Comparison of ENCODE assay signal across 26 cellular contexts in genomic region chr1:183079697-183080096, GRCh38. TPM values are rescaled to one million over a fixed set of nuclear protein-coding genes. Genes with fewer than 3 reads are reported as not detected.
DNase-seq lines count a peak whose midpoint lies in the region; ATAC-seq, FAIRE-seq and TF ChIP-seq lines count a peak whose summit lies in the region.
"Had no signal": no experiment of that assay in that cellular context is flagged by ENCODE, and none has a peak within 500 bp of the region (broad histone marks: within the 10 kb centered on the region; RNA-seq: fewer than 3 reads in every experiment).

No MANE protein-coding gene starts in this region.

- BruUV-seq in HepG2 (replicated peaks; lab: Mats Ljungman, UMichigan) = no TSS peak

- H3K4me3 ChIP-seq in BLaER1 treated with 17β-estradiol and CSF1 and Interleukin-3, amounts not matched to agents 10 nM and 100 nM = no peak overlapping the region
- no peak overlapping the region for H3K4me3 ChIP-seq in HEK293 (ENCODE audit: low read depth, low read length)
- H3K4me3 ChIP-seq in osteoblast (ENCODE audit: insufficient read depth, low read length) = no peak overlapping the region
- no peak overlapping the region for H3K4me3 ChIP-seq in HepG2 (replicated peaks in 1 of 3; ENCODE audit: insufficient read depth in 1 of 3, low read depth in 2 of 3, low read length in 3 of 3)
- H3K4me3 ChIP-seq: esophagus squamous epithelium, gastroesophageal sphincter, lower lobe of right lung, smooth muscle cell, uterus had no signal

- no peak for FAIRE-seq in HepG2 (lab: Jason Lieb, UNC)
- FAIRE-seq: GM12892 had no signal

- H3K27ac ChIP-seq in BLaER1 treated with 17β-estradiol and CSF1 and Interleukin-3, amounts not matched to agents 10 nM and 100 nM = peak overlapping the region in 1 of 11 experiments; percentile 35; a peak in 1 of 22 replicates
- no peak overlapping the region for H3K27ac ChIP-seq in HEK293 (ENCODE audit: extremely low read depth, low read depth, low read length)
- peak overlapping the region; percentile 80; the same call in 1 of the 2 replicates for H3K27ac ChIP-seq in VCaP
- peak overlapping the region; percentile 57 for H3K27ac ChIP-seq in osteoblast (ENCODE audit: low read depth, low read length)
- no peak overlapping the region for H3K27ac ChIP-seq in HepG2 (ENCODE audit: extremely low read length, insufficient read depth, low read length)
- H3K27ac ChIP-seq: esophagus squamous epithelium, lower lobe of right lung, uterus had no signal

- peaks cover 96% of the 10 kb centered on the region for H3K79me2 ChIP-seq in osteoblast (ENCODE audit: insufficient read depth, low read length)
- peaks cover 68% of the 10 kb centered on the region for H3K79me2 ChIP-seq in HepG2 (ENCODE audit: insufficient read depth, low read length)

- TF ChIP-seq EP300 in HepG2 (IDR thresholded peaks at IDR 0.05; ENCODE audit: low read depth in 2 of 2, low read length in 2 of 2) = no peak
- no peak for TF ChIP-seq EP300 in HepG2 (CRISPR knock-in tag; IDR thresholded peaks at IDR 0.05; ENCODE audit: borderline replicate concordance)

- DNase-seq in osteoblast (ENCODE audit: insufficient read length, low spot score, missing footprints) = no peak
- DNase-seq in HepG2 (ENCODE audit: low spot score) = no peak
- no peak for DNase-seq in COLO829 (ENCODE audit: low spot score)
- DNase-seq: activated CD4-positive, alpha-beta T cell treated with anti-CD3 and anti-CD28 coated beads, Interleukin-2, amount 50 U/mL, for 4 hours; activated naive CD4-positive, alpha-beta T cell; activated T-cell treated with anti-CD3 and anti-CD28 coated beads, Interleukin-2, amount 50 U/mL, for 72 hours; BE2C; CD8-positive, alpha-beta memory T cell; DMS153; esophagus squamous epithelium; kidney glomerular epithelial cell; lower lobe of right lung; NCI-H1105; NCI-H187; occipital lobe; stimulated activated naive CD4-positive, alpha-beta T cell; uterus had no signal

- no peak for TF ChIP-seq RAD21 in HepG2 (CRISPR knock-in tag; IDR thresholded peaks at IDR 0.05)

- H3K4me1 ChIP-seq in BLaER1 treated with 17β-estradiol and CSF1 and Interleukin-3, amounts not matched to agents 10 nM and 100 nM = peaks cover 22 to 42% (median 32%) of the 10 kb centered on the region in 10 experiments
- H3K4me1 ChIP-seq in HEK293 (ENCODE audit: control insufficient read depth, insufficient read depth, low read length) = no peaks in the 10 kb centered on the region; the same call in 1 of the 2 replicates
- H3K4me1 ChIP-seq in osteoblast (ENCODE audit: insufficient read depth, low read length) = peaks cover 33% of the 10 kb centered on the region
- H3K4me1 ChIP-seq in HepG2 (ENCODE audit: insufficient read depth, low read length) = peaks cover 59% of the 10 kb centered on the region
- H3K4me1 ChIP-seq: BE2C had no signal

- WGBS in HepG2 (ENCODE audit: low lambda C conversion rate) = 99% methylated on average over 5 of the region's 5 CpGs

- no peak for TF ChIP-seq POLR2A in HepG2 (IDR thresholded peaks at IDR 0.05; ENCODE audit: insufficient read depth in 1 of 2, low read depth in 2 of 2, low read length in 2 of 2)

- intact Hi-C loops in HepG2 (cut with micrococcal nuclease; ENCODE audit: unreplicated experiment) = no loop called here

- ATAC-seq in HepG2 = no peak
- ATAC-seq in HG02885 (IDR thresholded peaks at IDR 0.05; ENCODE audit: poor library complexity, unreplicated experiment) = no peak
- ATAC-seq in HG03571 (IDR thresholded peaks at IDR 0.05; ENCODE audit: unreplicated experiment) = no peak
- ATAC-seq: activated T-cell treated with anti-CD3 and anti-CD28 coated beads, Interleukin-2, amount 50 U/mL, for 72 hours; natural killer cell treated with Interleukin-12 subunit alpha and Interleukin-12 subunit beta and Interleukin-15 and Interleukin-18, amount 100 ng/mL, for 72 hours had no signal

- CTCF ChIA-PET in HEK293 (lab: Yijun Ruan, JAX) = interaction anchor here (0.9 to 1.2 kb wide), 3 partner anchors 55 to 148 kb away, joined by 3 read pairs; no protein-coding TSS in a partner anchor
- CTCF ChIA-PET in HepG2 (lab: Yijun Ruan, JAX; ENCODE audit: low intra/inter-chr PET ratio, low total read pairs) = no interaction called here

- peaks cover 0 to 80% (median 18%) of the 10 kb centered on the region in 11 experiments; a peak in 11 of 22 replicates for H4K20me1 ChIP-seq in BLaER1 treated with 17β-estradiol and CSF1 and Interleukin-3, amounts not matched to agents 10 nM and 100 nM
- H4K20me1 ChIP-seq in osteoblast (ENCODE audit: insufficient read depth, low read length) = peaks cover 76% of the 10 kb centered on the region
- no peaks in the 10 kb centered on the region for H4K20me1 ChIP-seq in HepG2 (ENCODE audit: insufficient read depth, low read length)

- H3K4me2 ChIP-seq in BLaER1 treated with 17β-estradiol and CSF1 and Interleukin-3, amounts not matched to agents 10 nM and 100 nM = peak overlapping the region in 8 of 11 experiments; percentile 5 to 47 (median 20); a peak in 10 of 22 replicates
- H3K4me2 ChIP-seq in osteoblast (ENCODE audit: insufficient read depth, low read length) (peak overlapping the region; percentile 21), HepG2 (ENCODE audit: low read depth, low read length) (no peak overlapping the region)

- POLR2A ChIA-PET in HEK293 (lab: Yijun Ruan, JAX) (no interaction called here), HepG2 (lab: Yijun Ruan, JAX) (no interaction called here)

- no peaks in the 10 kb centered on the region for H3K27me3 ChIP-seq in BLaER1 treated with 17β-estradiol and CSF1 and Interleukin-3, amounts not matched to agents 10 nM and 100 nM
- H3K27me3 ChIP-seq in osteoblast (ENCODE audit: insufficient read depth, low read length) (no peaks in the 10 kb centered on the region), HepG2 (ENCODE audit: control insufficient read depth in 1 of 2, insufficient read depth in 2 of 2, low read length in 2 of 2) (no peaks in the 10 kb centered on the region)
- H3K27me3 ChIP-seq: BE2C, esophagus squamous epithelium, gastroesophageal sphincter, uterus had no signal

- TF ChIP-seq CTCF in HEK293 (tag by site-specific recombination; IDR thresholded peaks at IDR 0.05) (no peak), VCaP (conservative IDR thresholded peaks at IDR 0.05) (no peak), osteoblast (IDR thresholded peaks at IDR 0.05; ENCODE audit: extremely low read depth, low read depth, low read length) (no peak), HepG2 (CRISPR knock-in tag; IDR thresholded peaks at IDR 0.05) (no peak)

- no peak overlapping the region for H2AFZ ChIP-seq in osteoblast (ENCODE audit: low read length)
- no peak overlapping the region for H2AFZ ChIP-seq in HepG2 (ENCODE audit: low read length)

- H3K36me3 ChIP-seq in BLaER1 treated with 17β-estradiol and CSF1 and Interleukin-3, amounts not matched to agents 10 nM and 100 nM = peaks cover 0 to 51% (median 17%) of the 10 kb centered on the region in 11 experiments; a peak in 13 of 22 replicates
- H3K36me3 ChIP-seq in HEK293 (ENCODE audit: control insufficient read depth in 2 of 2, insufficient read depth in 1 of 2, low read length in 2 of 2) (no peaks in the 10 kb centered on the region), osteoblast (ENCODE audit: insufficient read depth, low read length) (no peaks in the 10 kb centered on the region), HepG2 (replicated peaks in 1 of 2; ENCODE audit: control insufficient read depth in 1 of 2, insufficient read depth in 2 of 2, low read length in 2 of 2) (no peaks in the 10 kb centered on the region)
- H3K36me3 ChIP-seq: BE2C, esophagus squamous epithelium, gastroesophageal sphincter, lower lobe of right lung, uterus had no signal

- in situ Hi-C loops in HepG2 (cut with HindIII; ENCODE audit: extremely low pct_ligation_motif_present, low pct_unique_long_range_greater_than_20kb) = no loop called here

- H3K9me3 ChIP-seq in BLaER1 treated with 17β-estradiol and CSF1 and Interleukin-3, amounts not matched to agents 10 nM and 100 nM (replicated peaks in 1 of 11) = peaks cover 0 to 22% (median 4%) of the 10 kb centered on the region in 11 experiments; a peak in 11 of 22 replicates
- no peaks in the 10 kb centered on the region for H3K9me3 ChIP-seq in HEK293 (ENCODE audit: control insufficient read depth, insufficient read depth, low read depth, low read length)
- H3K9me3 ChIP-seq in osteoblast (ENCODE audit: low read depth, low read length) = no peaks in the 10 kb centered on the region
- no peaks in the 10 kb centered on the region for H3K9me3 ChIP-seq in HepG2 (ENCODE audit: low read length)
- H3K9me3 ChIP-seq: BE2C, esophagus squamous epithelium, gastroesophageal sphincter, lower lobe of right lung, uterus had no signal

- H3K9ac ChIP-seq in BLaER1 treated with 17β-estradiol and CSF1 and Interleukin-3, amounts not matched to agents 10 nM and 100 nM = no peak overlapping the region
- H3K9ac ChIP-seq in HepG2 (ENCODE audit: insufficient read depth, low read depth, low read length) = no peak overlapping the region

TF ChIP-seq in HEK293, 187 proteins besides CTCF, POLR2A, EP300 and RAD21 (continues in another document):
- no peak for TF ChIP-seq ZBTB48 (tag by site-specific recombination; IDR thresholded peaks at IDR 0.05)

TF ChIP-seq in HepG2, 621 proteins besides CTCF, POLR2A, EP300 and RAD21 (continues in another document):
- TF ChIP-seq ZNF224 (CRISPR knock-in tag; IDR thresholded peaks at IDR 0.05) = no peak

RNA-seq across cellular contexts. Expression of gene LAMC1, which starts 56.5 kb away (rescaled TPM):
- total RNA-seq in osteoblast (903 and 966 TPM in 2 replicates), HepG2 (2016; rRNA removed; fragmentation: Illumina TruSeq; extraction: Trizol) (70.8 and 137 TPM in 2 replicates)
- total RNA-seq in HepG2 (2016; cell fraction: cytosol; rRNA removed; fragmentation: Illumina TruSeq; extraction: Trizol; ENCODE audit: low read depth) = 5.9 and 6.2 TPM in 2 replicates
- 60.9 and 135 TPM in 2 replicates for total RNA-seq in HepG2 (2016; cell fraction: insoluble cytoplasmic fraction; rRNA removed; fragmentation: Illumina TruSeq; extraction: Trizol)
- total RNA-seq in HepG2 (2016; cell fraction: membrane; rRNA removed; fragmentation: Illumina TruSeq; extraction: Trizol) = 19.6 and 19.9 TPM in 2 replicates
- total RNA-seq in HepG2 (2016; cell fraction: nucleus; rRNA removed; fragmentation: Illumina TruSeq; extraction: Trizol) = 154 and 181 TPM in 2 replicates
- polyA plus RNA-seq in HepG2 (2011; rRNA removed) = 56.7 and 58.5 TPM in 2 replicates
- 36.7 and 50.0 TPM in 2 replicates for polyA plus RNA-seq in HepG2 (2011; cell fraction: cytosol; rRNA removed)
- 47.5 and 52.1 TPM in 2 replicates for polyA plus RNA-seq in HepG2 (2011; cell fraction: nucleus; rRNA removed)
- polyA plus RNA-seq in HepG2 (2012) = 64.4 and 72.6 TPM in 2 replicates
- 3.1 and 4.6 TPM in 2 replicates for polyA plus RNA-seq in HepG2 (2016; cell fraction: cytosol; fragmentation: Illumina TruSeq; extraction: Trizol; ENCODE audit: low read depth)
- 51.9 and 63.2 TPM in 2 replicates for polyA plus RNA-seq in HepG2 (2016; cell fraction: insoluble cytoplasmic fraction; fragmentation: Illumina TruSeq; extraction: Trizol; ENCODE audit: low read depth)
- polyA plus RNA-seq in HepG2 (2016; cell fraction: membrane; fragmentation: Illumina TruSeq; extraction: Trizol; ENCODE audit: low read depth) = 6.2 and 7.9 TPM in 2 replicates
- polyA plus RNA-seq in HepG2 (2016; cell fraction: nucleus; fragmentation: Illumina TruSeq; extraction: Trizol; ENCODE audit: insufficient read depth, low read depth) = 149 and 151 TPM in 2 replicates
- 51.7 and 216 TPM in 2 replicates for polyA minus RNA-seq in HepG2 (2011; rRNA and poly(A)+ RNA removed; ENCODE audit: low replicate concordance)
- polyA minus RNA-seq in HepG2 (2011; cell fraction: cytosol; rRNA and poly(A)+ RNA removed) = 64.0 and 66.5 TPM in 2 replicates
- 102 and 112 TPM in 2 replicates for polyA minus RNA-seq in HepG2 (2011; cell fraction: nucleus; rRNA and poly(A)+ RNA removed)
- polyA plus RNA-seq: CD8-positive, alpha-beta memory T cell had no signal

Comparison
In these comparisons a context has a peak if more than half of its experiments do, and no peak if none do; other contexts are left out.
1. H3K27ac ChIP-seq: peak in VCaP (single experiment) and osteoblast (single experiment); none in HEK293 (single experiment) and HepG2 (single experiment).